In the genomic region with DNA sequence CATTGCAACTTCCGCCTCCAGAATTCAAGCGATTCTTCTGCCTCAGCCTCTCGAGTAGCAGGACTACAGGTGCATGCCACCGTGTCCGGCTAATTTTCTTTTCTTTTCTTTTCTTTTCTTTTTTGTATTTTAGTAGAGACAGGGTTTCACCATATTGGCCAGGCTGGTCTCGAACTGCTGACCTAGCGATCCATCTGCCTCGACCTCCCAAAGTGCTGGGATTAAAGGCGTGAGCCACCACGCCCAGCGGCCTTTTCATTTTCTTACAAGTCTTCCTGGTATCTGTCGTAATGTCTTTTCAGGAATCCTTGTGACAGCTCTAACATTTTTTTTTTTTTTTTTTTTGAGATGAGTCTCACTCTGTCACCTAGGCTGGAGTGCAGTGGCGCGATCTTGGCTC, we compare ENCODE assay signal across 23 cellular contexts.
A peak's percentile ranks its signal among the peaks of the same experiment; 100 is the strongest.
DNase-seq lines count a peak whose midpoint lies in the region; ATAC-seq and TF ChIP-seq lines count a peak whose summit lies in the region.
"Had no signal": no experiment of that assay in that cellular context is flagged by ENCODE, and none has a peak within 500 bp of the region (broad histone marks: within the 10 kb centered on the region; RNA-seq: fewer than 3 reads in every experiment).

No MANE protein-coding gene starts in this region.

- H3K27ac ChIP-seq in right atrium auricular region, result no peak overlapping the region
- no peak overlapping the region for H3K27ac ChIP-seq in heart left ventricle
- H3K27ac ChIP-seq in psoas muscle, result no peak overlapping the region
- H3K27ac ChIP-seq: 22Rv1; A549; BLaER1 treated with 17β-estradiol and CSF1 and Interleukin-3, amounts not matched to agents 10 nM and 100 nM had no signal

- H3K36me3 Mint-ChIP-seq in osteocyte (ENCODE audit: unreplicated experiment), result no peaks in the 10 kb centered on the region
- H3K36me3 Mint-ChIP-seq: CD14-positive monocyte; CD4-positive, alpha-beta memory T cell; CD4-positive, CD25-positive, alpha-beta regulatory T cell; CD8-positive, alpha-beta memory T cell had no signal

- H3K36me3 ChIP-seq in right atrium auricular region (no peaks in the 10 kb centered on the region), heart left ventricle (no peaks in the 10 kb centered on the region), psoas muscle (ENCODE audit: insufficient read depth in 1 of 2, low read depth in 1 of 2) (no peaks in the 10 kb centered on the region)
- H3K36me3 ChIP-seq: BLaER1 treated with 17β-estradiol and CSF1 and Interleukin-3, amounts not matched to agents 10 nM and 100 nM had no signal

- H3K4me3 ChIP-seq in right atrium auricular region, result no peak overlapping the region
- H3K4me3 ChIP-seq in heart left ventricle, result no peak overlapping the region
- no peak overlapping the region for H3K4me3 ChIP-seq in psoas muscle
- H3K4me3 ChIP-seq: A549; BLaER1 treated with 17β-estradiol and CSF1 and Interleukin-3, amounts not matched to agents 10 nM and 100 nM; GM12878 had no signal

- H3K9me3 Mint-ChIP-seq in osteocyte (ENCODE audit: unreplicated experiment), result no peaks in the 10 kb centered on the region
- H3K9me3 Mint-ChIP-seq: CD4-positive, alpha-beta memory T cell; CD4-positive, CD25-positive, alpha-beta regulatory T cell; CD8-positive, alpha-beta memory T cell had no signal

- TF ChIP-seq POLR2A in heart left ventricle (IDR thresholded peaks at IDR 0.05), result no peak

- H3K4me1 ChIP-seq in right atrium auricular region (peaks cover 0 to 12% of the 10 kb centered on the region in 2 donors), heart left ventricle (peaks cover 0 to 21% (median 6%) of the 10 kb centered on the region in 12 donors), psoas muscle (no peaks in the 10 kb centered on the region)
- H3K4me1 ChIP-seq: A549; BLaER1 treated with 17β-estradiol and CSF1 and Interleukin-3, amounts not matched to agents 10 nM and 100 nM had no signal

- no peak for ATAC-seq in heart left ventricle
- ATAC-seq in psoas muscle, result no peak
- ATAC-seq: A549 had no signal

- H3K27me3 ChIP-seq in right atrium auricular region (no peaks in the 10 kb centered on the region), heart left ventricle (peaks cover 0 to 10% (median 0%) of the 10 kb centered on the region in 9 donors), psoas muscle (ENCODE audit: insufficient read depth in 3 of 3, low read length in 2 of 3) (no peaks in the 10 kb centered on the region)
- H3K27me3 ChIP-seq: BLaER1 treated with 17β-estradiol and CSF1 and Interleukin-3, amounts not matched to agents 10 nM and 100 nM had no signal

- intact Hi-C loops in heart left ventricle (cut with DNase I), result no loop called here
- intact Hi-C loops in psoas muscle (cut with DNase I), result no loop called here

- 89 to 91% (median 90%) methylated on average over 14 of the region's 14 CpGs for WGBS in heart left ventricle, 4 donors
- 89 to 91% (median 90%) methylated on average over 14 of the region's 14 CpGs for WGBS in psoas muscle, 3 donors

- H3K27ac Mint-ChIP-seq in osteocyte (ENCODE audit: unreplicated experiment), result no peak overlapping the region
- H3K27ac Mint-ChIP-seq: B cell; CD4-positive, alpha-beta memory T cell; CD4-positive, CD25-positive, alpha-beta regulatory T cell had no signal

- TF ChIP-seq CTCF in right atrium auricular region (IDR thresholded peaks at IDR 0.05), result no peak
- TF ChIP-seq CTCF in heart left ventricle (IDR thresholded peaks at IDR 0.05), result no peak
- no peak for TF ChIP-seq CTCF in osteocyte (IDR thresholded peaks at IDR 0.05)
- TF ChIP-seq CTCF in psoas muscle (IDR thresholded peaks at IDR 0.05), result no peak

- H3K4me3 Mint-ChIP-seq in osteocyte (ENCODE audit: unreplicated experiment), result no peak overlapping the region
- H3K4me3 Mint-ChIP-seq: B cell; CD14-positive monocyte; CD4-positive, alpha-beta memory T cell; CD4-positive, CD25-positive, alpha-beta regulatory T cell; CD8-positive, alpha-beta memory T cell had no signal

- H3K27me3 Mint-ChIP-seq in osteocyte (ENCODE audit: unreplicated experiment), result peaks cover 66% of the 10 kb centered on the region
- H3K27me3 Mint-ChIP-seq: CD4-positive, alpha-beta memory T cell had no signal

- no peaks in the 10 kb centered on the region for H3K4me1 Mint-ChIP-seq in osteocyte (ENCODE audit: unreplicated experiment)
- H3K4me1 Mint-ChIP-seq: B cell, CD14-positive monocyte had no signal

- no peaks in the 10 kb centered on the region for H3K9me3 ChIP-seq in right atrium auricular region
- H3K9me3 ChIP-seq in heart left ventricle, result no peaks in the 10 kb centered on the region
- H3K9me3 ChIP-seq in psoas muscle, result no peaks in the 10 kb centered on the region
- H3K9me3 ChIP-seq: A549; BLaER1 treated with 17β-estradiol and CSF1 and Interleukin-3, amounts not matched to agents 10 nM and 100 nM had no signal

- DNase-seq in right atrium auricular region (ENCODE audit: low spot score) (peak; percentile 16), heart left ventricle (no peak), osteocyte (ENCODE audit: extremely low spot score, unreplicated experiment) (peak; percentile 51), psoas muscle (no peak)
- DNase-seq in effector CD4-positive, alpha-beta T cell, result no peak
- DNase-seq: AML-193; CD4-positive, alpha-beta memory T cell; CD4-positive, CD25-positive, alpha-beta regulatory T cell; CD8-positive, alpha-beta memory T cell; COR-L47; DMS 273 treated with DMSO at 0.1 percent for 48 hours; DMS153; DMS53; DMS79; DND-41; EL; GDM1 had no signal

Comparison
In these comparisons a context has a peak if more than half of its experiments do, and no peak if none do; other contexts are left out.
1. DNase-seq: peak in right atrium auricular region (single experiment) and osteocyte (single experiment); none in heart left ventricle (0 of 5), psoas muscle (0 of 2) and effector CD4-positive, alpha-beta T cell (single experiment).